ENCODE assay signal across 1 cellular context in genomic region chr3:151544164-151544548, GRCh38.
TF ChIP-seq lines count a peak whose summit lies in the region.

No MANE protein-coding gene starts in this region.

TF ChIP-seq in WTC11, 78 proteins besides CTCF, POLR2A, EP300 and RAD21 (continued from another document):
- TF ChIP-seq ZNF425 (CRISPR knock-in tag; conservative IDR thresholded peaks at IDR 0.05) (no peak), ZNF317 (CRISPR knock-in tag; IDR thresholded peaks at IDR 0.05; ENCODE audit: borderline replicate concordance, low read depth) (no peak)
